Comparison of ENCODE assay signal across 31 cellular contexts in the genomic region with DNA sequence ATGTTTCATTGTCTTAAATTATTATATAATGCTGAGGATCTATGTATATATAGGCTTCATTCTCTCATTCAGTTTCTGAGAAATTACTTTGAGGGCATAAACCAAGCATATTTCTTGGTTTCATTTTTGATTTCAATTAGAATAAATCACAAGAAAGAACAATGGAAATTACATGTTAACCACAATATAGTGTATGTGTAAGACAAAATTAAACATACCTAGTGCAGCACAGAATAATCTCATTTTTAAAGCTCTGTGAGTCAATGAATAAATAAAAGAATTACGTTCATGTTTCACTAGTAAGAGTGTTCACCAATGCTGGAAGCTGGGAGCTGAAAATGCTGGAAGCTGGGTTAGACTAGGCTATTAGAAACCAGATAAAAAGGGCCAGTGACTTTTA.
DNase-seq lines count a peak whose midpoint lies in the region; ATAC-seq, FAIRE-seq and TF ChIP-seq lines count a peak whose summit lies in the region.
"Had no signal": no experiment of that assay in that cellular context is flagged by ENCODE, and none has a peak within 500 bp of the region (broad histone marks: within the 10 kb centered on the region; RNA-seq: fewer than 3 reads in every experiment).

No MANE protein-coding gene starts in this region.

- peaks cover 57% of the 10 kb centered on the region for H3K36me3 Mint-ChIP-seq in activated T-helper 17 cell treated with anti-CD3 and anti-CD28 coated beads, Interleukin-2, amount 50 U/mL, for 72 hours (ENCODE audit: low read depth)
- H3K36me3 Mint-ChIP-seq in natural killer cell = peaks cover 14% of the 10 kb centered on the region

- H3K9ac ChIP-seq in kidney (ENCODE audit: low read length in 2 of 2) = no peak overlapping the region

- no peak overlapping the region for H3K27ac ChIP-seq in kidney (ENCODE audit: low read depth in 2 of 2, low read length in 2 of 2)
- H3K27ac ChIP-seq: 22Rv1, breast epithelium, C4-2B, SK-N-MC had no signal

- TF ChIP-seq CTCF in natural killer cell (IDR thresholded peaks at IDR 0.05) (no peak), kidney (IDR thresholded peaks at IDR 0.05; ENCODE audit: borderline replicate concordance, extremely low read depth, insufficient read depth) (no peak)

- peaks cover 7% of the 10 kb centered on the region for H3K4me1 Mint-ChIP-seq in activated T-helper 17 cell treated with anti-CD3 and anti-CD28 coated beads, Interleukin-2, amount 50 U/mL, for 72 hours
- peaks cover 21 to 27% of the 10 kb centered on the region in 2 donors for H3K4me1 Mint-ChIP-seq in natural killer cell
- H3K4me1 Mint-ChIP-seq: nephron had no signal

- no peak for FAIRE-seq in kidney (lab: Jason Lieb, UNC)
- FAIRE-seq: colon had no signal

- peak overlapping the region; percentile 2 for H3K27ac Mint-ChIP-seq in activated T-helper 17 cell treated with anti-CD3 and anti-CD28 coated beads, Interleukin-2, amount 50 U/mL, for 72 hours
- H3K27ac Mint-ChIP-seq in natural killer cell = peak overlapping the region; percentile 29 to 64
- H3K27ac Mint-ChIP-seq: activated B cell treated with CpG ODN at 0.5 μM for 24 hours, nephron had no signal

- peaks cover 3 to 12% of the 10 kb centered on the region in 2 donors for H3K36me3 ChIP-seq in kidney (ENCODE audit: control insufficient read depth in 1 of 2, insufficient read depth in 2 of 2, low read length in 2 of 2)
- H3K36me3 ChIP-seq: breast epithelium had no signal

- H3K4me3 ChIP-seq in kidney (ENCODE audit: low read length in 2 of 2) = no peak overlapping the region
- H3K4me3 ChIP-seq: breast epithelium, mucosa of descending colon, SK-N-MC had no signal

- intact Hi-C loops in natural killer cell (cut with micrococcal nuclease) = no loop called here
- intact Hi-C loops in kidney (cut with DNase I) = no loop called here

- no peaks in the 10 kb centered on the region for H3K4me1 ChIP-seq in kidney (ENCODE audit: control insufficient read depth in 1 of 2, insufficient read depth in 1 of 2, low read depth in 1 of 2, low read length in 2 of 2)
- H3K4me1 ChIP-seq: breast epithelium had no signal

- DNase-seq in activated CD4-positive, CD25-positive, alpha-beta regulatory T cell (lab: John Stamatoyannopoulos, UW) = no peak
- DNase-seq in natural killer cell = no peak
- no peak for DNase-seq in SW480 (ENCODE audit: low spot score)
- no peak for DNase-seq in kidney
- DNase-seq: activated B cell treated with CpG ODN at 0.5 μM for 24 hours; activated CD4-positive, alpha-beta memory T cell treated with anti-CD3 and anti-CD28 coated beads, Interleukin-2, amount 10 ng/mL, durations not matched to agents 7 days and 5 days; activated naive CD4-positive, alpha-beta T cell; anterior cingulate cortex; DMS79; GDM1; hippocampal formation; left colon; mammary epithelial cell; mucosa of descending colon; NCI-H1092 treated with DMSO at 0.1 percent for 48 hours; NCI-H187; NCI-H2171 treated with DMSO at 0.1 percent for 48 hours; NCI-H510A; stimulated activated CD4-positive, alpha-beta T cell treated with anti-CD3 and anti-CD28 coated beads, Interleukin-4, amount 100 ng/mL, for 24 hours; substantia nigra had no signal

- peaks cover 4% of the 10 kb centered on the region for H3K9me3 Mint-ChIP-seq in activated T-helper 17 cell treated with anti-CD3 and anti-CD28 coated beads, Interleukin-2, amount 50 U/mL, for 72 hours
- no peaks in the 10 kb centered on the region for H3K9me3 Mint-ChIP-seq in natural killer cell
- H3K9me3 Mint-ChIP-seq: activated B cell treated with CpG ODN at 0.5 μM for 24 hours, nephron had no signal

- no peak overlapping the region for H3K4me3 Mint-ChIP-seq in activated T-helper 17 cell treated with anti-CD3 and anti-CD28 coated beads, Interleukin-2, amount 50 U/mL, for 72 hours
- H3K4me3 Mint-ChIP-seq in natural killer cell = no peak overlapping the region
- H3K4me3 Mint-ChIP-seq: activated B cell treated with CpG ODN at 0.5 μM for 24 hours; activated CD4-positive, alpha-beta memory T cell treated with anti-CD3 and anti-CD28 coated beads, Interleukin-2, amount 10 ng/mL, durations not matched to agents 7 days and 5 days; nephron had no signal

- peak; percentile 91 to 94 for ATAC-seq in activated CD4-positive, CD25-positive, alpha-beta regulatory T cell treated with anti-CD3 and anti-CD28 coated beads, Interleukin-2, amount 50 U/mL, for 24 hours
- ATAC-seq in GM18868 (IDR thresholded peaks at IDR 0.05; ENCODE audit: unreplicated experiment) (peak; percentile 66), natural killer cell (peak; percentile 35 to 71 (median 55)), HG03139 (IDR thresholded peaks at IDR 0.05; ENCODE audit: unreplicated experiment) (no peak)
- peak; percentile 63 for ATAC-seq in activated T-helper 17 cell treated with anti-CD3 and anti-CD28 coated beads, Interleukin-2, amount 50 U/mL, for 72 hours (replicated peaks)
- ATAC-seq: HCT116, left colon, mucosa of descending colon had no signal

- H3K27me3 Mint-ChIP-seq in activated T-helper 17 cell treated with anti-CD3 and anti-CD28 coated beads, Interleukin-2, amount 50 U/mL, for 72 hours = no peaks in the 10 kb centered on the region
- no peaks in the 10 kb centered on the region for H3K27me3 Mint-ChIP-seq in natural killer cell (ENCODE audit: low read depth in 2 of 2)
- H3K27me3 Mint-ChIP-seq: activated B cell treated with CpG ODN at 0.5 μM for 24 hours; activated CD4-positive, alpha-beta memory T cell treated with anti-CD3 and anti-CD28 coated beads, Interleukin-2, amount 10 ng/mL, durations not matched to agents 7 days and 5 days had no signal

- no peaks in the 10 kb centered on the region for H3K9me3 ChIP-seq in kidney (ENCODE audit: control insufficient read depth in 1 of 2, low read length in 2 of 2)
- H3K9me3 ChIP-seq: breast epithelium, mucosa of descending colon had no signal
